Comparison of ENCODE assay signal across 19 cellular contexts in the genomic region with DNA sequence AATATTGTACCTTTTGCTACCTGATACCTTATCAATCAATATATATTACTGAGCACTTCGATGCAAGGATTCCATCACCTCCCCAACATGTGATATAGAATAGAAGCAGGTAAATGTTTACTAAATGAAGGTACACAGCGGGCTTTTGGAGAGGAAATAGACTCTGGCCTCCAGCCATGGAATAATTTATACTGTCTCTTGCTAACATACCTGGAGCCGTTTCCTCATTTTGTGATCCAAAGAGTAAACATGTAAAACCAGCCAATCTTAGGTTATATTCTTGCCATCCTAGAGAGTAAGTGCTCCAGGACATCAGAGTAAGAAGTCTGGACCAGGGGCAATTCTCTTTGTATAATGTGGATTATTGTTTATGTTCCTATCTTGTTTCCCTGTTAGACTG. TPM values are rescaled to one million over a fixed set of nuclear protein-coding genes. Genes with fewer than 3 reads are reported as not detected.
DNase-seq lines count a peak whose midpoint lies in the region; ATAC-seq and TF ChIP-seq lines count a peak whose summit lies in the region.
"Had no signal": no experiment of that assay in that cellular context is flagged by ENCODE, and none has a peak within 500 bp of the region (broad histone marks: within the 10 kb centered on the region; RNA-seq: fewer than 3 reads in every experiment).

No MANE protein-coding gene starts in this region.

- ATAC-seq in activated CD4-positive, CD25-positive, alpha-beta regulatory T cell treated with anti-CD3 and anti-CD28 coated beads, Interleukin-2, amount 50 U/mL, for 24 hours: no peak
- ATAC-seq in HG02623 (IDR thresholded peaks at IDR 0.05; ENCODE audit: unreplicated experiment): no peak
- ATAC-seq: Right ventricle myocardium inferior had no signal

- H3K27me3 ChIP-seq in colonic mucosa: no peaks in the 10 kb centered on the region
- H3K27me3 ChIP-seq: BLaER1 treated with 17β-estradiol and CSF1 and Interleukin-3, amounts not matched to agents 10 nM and 100 nM had no signal

- peak overlapping the region; percentile 35 for H3K27ac ChIP-seq in C4-2B
- H3K27ac ChIP-seq in colonic mucosa: no peak overlapping the region
- H3K27ac ChIP-seq: BLaER1 treated with 17β-estradiol and CSF1 and Interleukin-3, amounts not matched to agents 10 nM and 100 nM; GM23248 had no signal

- no peaks in the 10 kb centered on the region for H3K36me3 ChIP-seq in colonic mucosa
- H3K36me3 ChIP-seq: BLaER1 treated with 17β-estradiol and CSF1 and Interleukin-3, amounts not matched to agents 10 nM and 100 nM; HAP-1 had no signal

- intact Hi-C loops in colonic mucosa (cut with DNase I): no loop called here

- H3K4me1 ChIP-seq in colonic mucosa: no peaks in the 10 kb centered on the region
- H3K4me1 ChIP-seq: HAP-1 had no signal

- TF ChIP-seq CTCF in C4-2B (conservative IDR thresholded peaks at IDR 0.05) (no peak), colonic mucosa (IDR thresholded peaks at IDR 0.05) (no peak)

- H3K9me3 ChIP-seq in colonic mucosa: no peaks in the 10 kb centered on the region
- H3K9me3 ChIP-seq: HAP-1 had no signal

- H3K4me3 ChIP-seq in colonic mucosa: no peak overlapping the region
- H3K4me3 ChIP-seq: BLaER1 treated with 17β-estradiol and CSF1 and Interleukin-3, amounts not matched to agents 10 nM and 100 nM; GM23248; HAP-1 had no signal

- peak overlapping the region in 1 of 2 donors; percentile 12 for H3K9ac ChIP-seq in colonic mucosa (ENCODE audit: low read depth in 2 of 2, low read length in 2 of 2)
- H3K9ac ChIP-seq: BLaER1 treated with 17β-estradiol and CSF1 and Interleukin-3, amounts not matched to agents 10 nM and 100 nM; GM23248 had no signal

- DNase-seq in DMS153 treated with DMSO at 0.1 percent for 48 hours (lab: John Stamatoyannopoulos, UW; ENCODE audit: unreplicated experiment) (peak; percentile 65), NCI-H2081 treated with DMSO at 0.1 percent for 48 hours (lab: John Stamatoyannopoulos, UW) (peak; percentile 32), colonic mucosa (peak; percentile 60), NCI-H2107 (lab: John Stamatoyannopoulos, UW) (no peak)
- DNase-seq: CD8-positive, alpha-beta memory T cell; GDM1; GM23248; Kasumi-1; NCI-H1436 treated with DMSO at 0.1 percent for 48 hours; NCI-H226; NCI-H524; SW 1271; T-helper 2 cell had no signal

RNA-seq across cellular contexts. Expression of gene NDUFS5, which starts 39.4 kb away (rescaled TPM):
- 100 to 1,000 TPM; 229 to 270 TPM for total RNA-seq in colonic mucosa
